Comparison of ENCODE assay signal across 8 cellular contexts in the genomic region with DNA sequence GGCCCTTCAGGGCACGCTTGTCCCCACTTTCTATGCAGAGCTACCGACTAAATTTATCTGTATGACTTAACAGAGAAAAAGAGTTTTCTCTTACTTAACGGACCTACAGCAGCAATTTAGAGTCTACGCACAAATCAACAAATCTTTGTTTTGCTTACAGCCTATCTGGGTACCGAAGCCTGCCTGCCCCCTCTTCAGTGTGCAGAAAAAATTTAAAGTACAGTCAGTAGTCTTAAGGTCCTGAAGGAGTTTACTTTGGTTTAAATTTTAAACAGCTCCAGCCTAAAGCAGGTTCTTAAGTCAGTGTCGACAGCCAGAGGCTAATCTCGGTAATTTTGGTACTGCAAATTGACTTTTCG. TPM values are rescaled to one million over a fixed set of nuclear protein-coding genes. Genes with fewer than 3 reads are reported as not detected.
A peak's percentile ranks its signal among the peaks of the same experiment; 100 is the strongest.
DNase-seq lines count a peak whose midpoint lies in the region; ATAC-seq and TF ChIP-seq lines count a peak whose summit lies in the region.

No MANE protein-coding gene starts in this region.

- TF ChIP-seq CTCF in DND-41 (IDR thresholded peaks at IDR 0.05; ENCODE audit: borderline replicate concordance, extremely low read depth, low read length, poor library complexity, severe bottlenecking) = no peak
- no peak for TF ChIP-seq CTCF in Panc1 (IDR thresholded peaks at IDR 0.05)
- no peak for TF ChIP-seq CTCF in ovary (IDR thresholded peaks at IDR 0.05)

- H3K4me2 ChIP-seq in DND-41 (ENCODE audit: insufficient read depth, low read length) = peak overlapping the region; percentile 65

- peak overlapping the region; percentile 68 for H2AFZ ChIP-seq in DND-41 (ENCODE audit: low read depth, low read length)

- H3K79me2 ChIP-seq in DND-41 (ENCODE audit: insufficient read depth, low read length) = peaks cover 60% of the 10 kb centered on the region

- TF ChIP-seq POLR2A in ovary (IDR thresholded peaks at IDR 0.05) = no peak

- no peaks in the 10 kb centered on the region for H3K9me3 ChIP-seq in DND-41 (ENCODE audit: insufficient read depth, low read length, severe bottlenecking)
- no peaks in the 10 kb centered on the region for H3K9me3 ChIP-seq in Panc1 (ENCODE audit: control insufficient read depth, insufficient read depth, low read depth, low read length)
- no peaks in the 10 kb centered on the region for H3K9me3 ChIP-seq in ovary

- H3K36me3 ChIP-seq in DND-41 (ENCODE audit: insufficient read depth, low read length) (peaks cover 21% of the 10 kb centered on the region), Panc1 (ENCODE audit: control insufficient read depth, insufficient read depth, low read length) (peaks cover 2% of the 10 kb centered on the region), ovary (no peaks in the 10 kb centered on the region)

- DNase-seq in DND-41 (no peak), Panc1 (ENCODE audit: low read depth, low spot score) (no peak), epithelial cell of prostate (ENCODE audit: low read depth, low spot score) (no peak), ovary (no peak), NCI-H524 treated with DMSO at 0.1 percent for 48 hours (lab: John Stamatoyannopoulos, UW) (no peak), EL (no peak), GOT3 (lab: John Stamatoyannopoulos, UW) (no peak)

- TF ChIP-seq EP300 in ovary (IDR thresholded peaks at IDR 0.05) = no peak

- intact Hi-C loops in Panc1 (cut with micrococcal nuclease; ENCODE audit: unreplicated experiment) = no loop called here
- intact Hi-C loops in ovary (cut with DNase I) = loop anchor here in 1 of 4 donors (5.0 kb wide), 1 partner anchor 827 kb away; the partner anchor contains the start of gene TMEM42

- H3K4me1 ChIP-seq in DND-41 (ENCODE audit: insufficient read depth, low read length) (peaks cover 64% of the 10 kb centered on the region), Panc1 (ENCODE audit: control insufficient read depth, insufficient read depth, low read length) (peaks cover 9% of the 10 kb centered on the region), ovary (ENCODE audit: insufficient read depth) (peaks cover 5% of the 10 kb centered on the region)

- POLR2A ChIA-PET in Panc1 (lab: Charles Lee) = interaction anchor here (0.7 kb wide), 1 partner anchor 72 kb away, joined by 3 read pairs; no protein-coding TSS in a partner anchor

- in situ Hi-C loops in Panc1 (cut with HindIII; ENCODE audit: low pct_unique_long_range_greater_than_20kb, low sequenced_read_pairs) = no loop called here

- BruUV-seq in Panc1 (replicated peaks; lab: Mats Ljungman, UMichigan) = no TSS peak

- H3K9ac ChIP-seq in DND-41 (ENCODE audit: low read depth, low read length) = peak overlapping the region; percentile 89

- ATAC-seq in DND-41 (ENCODE audit: insufficient read depth, low read depth) (no peak), Panc1 (no peak), GM19395 (IDR thresholded peaks at IDR 0.05; ENCODE audit: unreplicated experiment) (no peak)

- CTCF ChIA-PET in Panc1 (lab: Charles Lee) = no interaction called here

- peaks cover 22% of the 10 kb centered on the region for H4K20me1 ChIP-seq in DND-41 (ENCODE audit: insufficient read depth, low read length)

- H3K4me3 ChIP-seq in DND-41 (ENCODE audit: low read depth in 1 of 2, low read length in 2 of 2) = peak overlapping the region; percentile 80 to 96
- peak overlapping the region; percentile 78 to 92 for H3K4me3 ChIP-seq in Panc1 (ENCODE audit: low read depth in 2 of 2, low read length in 2 of 2)
- H3K4me3 ChIP-seq in ovary = peak overlapping the region; percentile 61

- H3K27me3 ChIP-seq in DND-41 (ENCODE audit: insufficient read depth, low read length, poor library complexity) = no peaks in the 10 kb centered on the region
- no peaks in the 10 kb centered on the region for H3K27me3 ChIP-seq in Panc1 (ENCODE audit: control insufficient read depth, insufficient read depth, low read length)
- no peaks in the 10 kb centered on the region for H3K27me3 ChIP-seq in ovary

- peak overlapping the region; percentile 84 for H3K27ac ChIP-seq in DND-41 (ENCODE audit: low read length)
- peak overlapping the region; percentile 94 for H3K27ac ChIP-seq in Panc1 (ENCODE audit: low read length)
- peak overlapping the region; percentile 83 for H3K27ac ChIP-seq in epithelial cell of prostate
- peak overlapping the region; percentile 8 to 70 for H3K27ac ChIP-seq in ovary

- 1 to 2% (median 1%) methylated on average over 8 of the region's 8 CpGs for WGBS in ovary, 3 donors

RNA-seq across cellular contexts. Expression of gene SACM1L, which starts 0.6 kb away (rescaled TPM):
- total RNA-seq in Panc1 (2021; ENCODE audit: unreplicated experiment) (31.6 TPM), ovary (10 to 100 TPM; 25.7 to 47.3 (median 39.6) TPM)
- polyA plus RNA-seq in Panc1 (2012; ENCODE audit: insufficient read length) = 17.4 TPM
- polyA plus RNA-seq in ovary = 10 to 100 TPM; 19.0 to 30.5 TPM

Comparison
In these comparisons a context has a peak if more than half of its experiments do, and no peak if none do; other contexts are left out.
1. H3K27ac ChIP-seq: peak in every context shown above with its lines; median percentile 94 in Panc1; 84 in DND-41; 83 in epithelial cell of prostate; 39 in ovary.